2 cellular contexts compared by ENCODE assay signal in the genomic region with DNA sequence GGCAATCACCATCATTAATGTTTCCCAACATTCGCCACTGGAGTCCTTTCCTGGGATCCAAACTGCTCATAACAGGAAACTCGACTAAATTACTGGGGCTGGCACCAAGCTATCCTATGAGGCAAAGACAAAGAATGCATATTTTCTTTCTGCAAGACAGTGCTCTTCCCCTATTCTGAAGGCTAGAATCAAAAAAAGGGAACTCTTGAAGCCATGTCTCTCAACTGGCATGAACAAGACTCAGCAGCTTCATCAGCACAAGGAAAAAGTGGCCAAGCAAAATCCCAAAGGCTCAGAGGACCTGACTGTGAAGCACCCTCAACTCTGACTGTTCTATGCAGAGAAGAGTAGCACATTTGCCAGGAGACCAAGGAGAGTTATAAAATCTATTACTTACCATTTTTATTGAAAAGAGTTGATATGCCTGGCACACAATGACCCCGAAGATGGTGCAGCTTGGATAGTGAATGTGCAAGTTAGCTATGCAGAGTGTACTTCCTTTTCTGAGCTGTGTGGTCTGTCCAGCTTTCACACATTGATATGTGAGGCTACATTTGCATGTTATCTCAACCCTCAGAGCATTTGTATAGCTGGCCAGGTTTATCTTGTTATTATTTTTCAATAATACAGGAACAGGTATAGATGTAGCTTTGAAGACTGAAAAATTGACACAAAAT.
TF ChIP-seq lines count a peak whose summit lies in the region.

No MANE protein-coding gene starts in this region.

TF ChIP-seq in GM12878, 131 proteins besides CTCF, POLR2A, EP300 and RAD21 (continued from another document):
- TF ChIP-seq CREM (IDR thresholded peaks at IDR 0.05; ENCODE audit: low read depth) (no peak), STAT1 (conservative IDR thresholded peaks at IDR 0.05) (no peak), BMI1 (IDR thresholded peaks at IDR 0.05; ENCODE audit: borderline replicate concordance) (no peak), SPI1 (IDR thresholded peaks at IDR 0.05; ENCODE audit: borderline replicate concordance, insufficient read depth, low read depth, low read length) (no peak), NRF1 (conservative IDR thresholded peaks at IDR 0.05; ENCODE audit: low read depth, low read length) (no peak), IKZF1 (conservative IDR thresholded peaks at IDR 0.05) (0 out of 2 replicates have a peak, but pooled peaks have one; percentile 30), KAT2A (conservative IDR thresholded peaks at IDR 0.05; ENCODE audit: control insufficient read depth, low read depth, low read length) (no peak)
- TF ChIP-seq, protein P1, sequence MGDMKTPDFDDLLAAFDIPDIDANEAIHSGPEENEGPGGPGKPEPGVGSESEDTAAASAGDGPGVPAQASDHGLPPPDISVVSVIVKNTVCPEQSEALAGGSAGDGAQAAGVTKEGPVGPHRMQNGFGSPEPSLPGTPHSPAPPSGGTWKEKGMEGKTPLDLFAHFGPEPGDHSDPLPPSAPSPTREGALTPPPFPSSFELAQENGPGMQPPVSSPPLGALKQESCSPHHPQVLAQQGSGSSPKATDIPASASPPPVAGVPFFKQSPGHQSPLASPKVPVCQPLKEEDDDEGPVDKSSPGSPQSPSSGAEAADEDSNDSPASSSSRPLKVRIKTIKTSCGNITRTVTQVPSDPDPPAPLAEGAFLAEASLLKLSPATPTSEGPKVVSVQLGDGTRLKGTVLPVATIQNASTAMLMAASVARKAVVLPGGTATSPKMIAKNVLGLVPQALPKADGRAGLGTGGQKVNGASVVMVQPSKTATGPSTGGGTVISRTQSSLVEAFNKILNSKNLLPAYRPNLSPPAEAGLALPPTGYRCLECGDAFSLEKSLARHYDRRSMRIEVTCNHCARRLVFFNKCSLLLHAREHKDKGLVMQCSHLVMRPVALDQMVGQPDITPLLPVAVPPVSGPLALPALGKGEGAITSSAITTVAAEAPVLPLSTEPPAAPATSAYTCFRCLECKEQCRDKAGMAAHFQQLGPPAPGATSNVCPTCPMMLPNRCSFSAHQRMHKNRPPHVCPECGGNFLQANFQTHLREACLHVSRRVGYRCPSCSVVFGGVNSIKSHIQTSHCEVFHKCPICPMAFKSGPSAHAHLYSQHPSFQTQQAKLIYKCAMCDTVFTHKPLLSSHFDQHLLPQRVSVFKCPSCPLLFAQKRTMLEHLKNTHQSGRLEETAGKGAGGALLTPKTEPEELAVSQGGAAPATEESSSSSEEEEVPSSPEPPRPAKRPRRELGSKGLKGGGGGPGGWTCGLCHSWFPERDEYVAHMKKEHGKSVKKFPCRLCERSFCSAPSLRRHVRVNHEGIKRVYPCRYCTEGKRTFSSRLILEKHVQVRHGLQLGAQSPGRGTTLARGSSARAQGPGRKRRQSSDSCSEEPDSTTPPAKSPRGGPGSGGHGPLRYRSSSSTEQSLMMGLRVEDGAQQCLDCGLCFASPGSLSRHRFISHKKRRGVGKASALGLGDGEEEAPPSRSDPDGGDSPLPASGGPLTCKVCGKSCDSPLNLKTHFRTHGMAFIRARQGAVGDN (IDR thresholded peaks at IDR 0.05), result 0 out of 2 replicates have a peak, but pooled peaks have one; percentile 22
- TF ChIP-seq, protein P2, sequence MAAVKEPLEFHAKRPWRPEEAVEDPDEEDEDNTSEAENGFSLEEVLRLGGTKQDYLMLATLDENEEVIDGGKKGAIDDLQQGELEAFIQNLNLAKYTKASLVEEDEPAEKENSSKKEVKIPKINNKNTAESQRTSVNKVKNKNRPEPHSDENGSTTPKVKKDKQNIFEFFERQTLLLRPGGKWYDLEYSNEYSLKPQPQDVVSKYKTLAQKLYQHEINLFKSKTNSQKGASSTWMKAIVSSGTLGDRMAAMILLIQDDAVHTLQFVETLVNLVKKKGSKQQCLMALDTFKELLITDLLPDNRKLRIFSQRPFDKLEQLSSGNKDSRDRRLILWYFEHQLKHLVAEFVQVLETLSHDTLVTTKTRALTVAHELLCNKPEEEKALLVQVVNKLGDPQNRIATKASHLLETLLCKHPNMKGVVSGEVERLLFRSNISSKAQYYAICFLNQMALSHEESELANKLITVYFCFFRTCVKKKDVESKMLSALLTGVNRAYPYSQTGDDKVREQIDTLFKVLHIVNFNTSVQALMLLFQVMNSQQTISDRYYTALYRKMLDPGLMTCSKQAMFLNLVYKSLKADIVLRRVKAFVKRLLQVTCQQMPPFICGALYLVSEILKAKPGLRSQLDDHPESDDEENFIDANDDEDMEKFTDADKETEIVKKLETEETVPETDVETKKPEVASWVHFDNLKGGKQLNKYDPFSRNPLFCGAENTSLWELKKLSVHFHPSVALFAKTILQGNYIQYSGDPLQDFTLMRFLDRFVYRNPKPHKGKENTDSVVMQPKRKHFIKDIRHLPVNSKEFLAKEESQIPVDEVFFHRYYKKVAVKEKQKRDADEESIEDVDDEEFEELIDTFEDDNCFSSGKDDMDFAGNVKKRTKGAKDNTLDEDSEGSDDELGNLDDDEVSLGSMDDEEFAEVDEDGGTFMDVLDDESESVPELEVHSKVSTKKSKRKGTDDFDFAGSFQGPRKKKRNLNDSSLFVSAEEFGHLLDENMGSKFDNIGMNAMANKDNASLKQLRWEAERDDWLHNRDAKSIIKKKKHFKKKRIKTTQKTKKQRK (IDR thresholded peaks at IDR 0.05; ENCODE audit: low read depth, low read length), result no peak
TF ChIP-seq in GM12878: peak in this region for 3.

TF ChIP-seq in HEK293T, 16 proteins besides CTCF, POLR2A, EP300 and RAD21 (continued from another document):
- TF ChIP-seq HDGF (IDR thresholded peaks at IDR 0.05; ENCODE audit: borderline replicate concordance), result no peak
TF ChIP-seq in HEK293T: peak in this region for 0.
